Comparison of ENCODE assay signal across 25 cellular contexts in genomic region chr5:67021031-67021430, GRCh38.
DNase-seq lines count a peak whose midpoint lies in the region; ATAC-seq and TF ChIP-seq lines count a peak whose summit lies in the region.
"Had no signal": no experiment of that assay in that cellular context is flagged by ENCODE, and none has a peak within 500 bp of the region (broad histone marks: within the 10 kb centered on the region; RNA-seq: fewer than 3 reads in every experiment).

No MANE protein-coding gene starts in this region.

- no peak overlapping the region for H4K8ac ChIP-seq in mesendoderm (ENCODE audit: low read depth, low read length)

- 83 to 93% (median 86%) methylated on average over 1 of the region's 1 CpG for WGBS in psoas muscle, 3 donors
- WGBS in mesendoderm (ENCODE audit: extremely low coverage, insufficient coverage, low lambda C conversion rate) = no CpG with 5 or more reads among the region's 1 CpG

- 0 out of 2 replicates have a peak, but pooled peaks cover 5% of the 10 kb centered on the region for H3K9me3 ChIP-seq in BLaER1
- no peaks in the 10 kb centered on the region for H3K9me3 ChIP-seq in RWPE2 (ENCODE audit: severe bottlenecking)
- no peaks in the 10 kb centered on the region for H3K9me3 ChIP-seq in psoas muscle
- H3K9me3 ChIP-seq: SJCRH30, spleen, tibial nerve had no signal

- TF ChIP-seq CTCF in RWPE2 (IDR thresholded peaks at IDR 0.05; ENCODE audit: poor library complexity, severe bottlenecking) (no peak), psoas muscle (IDR thresholded peaks at IDR 0.05) (no peak)

- no peak overlapping the region for H3K56ac ChIP-seq in mesendoderm (ENCODE audit: low read length)

- no peak overlapping the region for H3K4ac ChIP-seq in mesendoderm (ENCODE audit: low read depth, low read length)

- no peak overlapping the region for H2BK120ac ChIP-seq in mesendoderm (ENCODE audit: low read depth, low read length)

- no peak overlapping the region for H4K5ac ChIP-seq in mesendoderm (ENCODE audit: low read length)

- ATAC-seq in RWPE2 (ENCODE audit: low read depth) (peak; percentile 84), esophagus mucosa (peak; percentile 91), psoas muscle (peak; percentile 49 to 76 (median 63)), GM19324 (IDR thresholded peaks at IDR 0.05; ENCODE audit: low FRiP score, unreplicated experiment) (no peak), GM19455 (IDR thresholded peaks at IDR 0.05; ENCODE audit: unreplicated experiment) (no peak)
- ATAC-seq: effector memory CD8-positive, alpha-beta T cell; Panc1; T-cell had no signal

- H3K27ac ChIP-seq in BLaER1 (no peak overlapping the region), RWPE2 (ENCODE audit: poor library complexity, severe bottlenecking) (peak overlapping the region; percentile 75), psoas muscle (peak overlapping the region; percentile 62), mesendoderm (ENCODE audit: low read depth, low read length) (no peak overlapping the region)
- H3K27ac ChIP-seq: SJCRH30, spleen, tibial nerve had no signal

- H3K23ac ChIP-seq in mesendoderm (ENCODE audit: low read length) = no peak overlapping the region

- H3K4me1 ChIP-seq in BLaER1 (peaks cover 8% of the 10 kb centered on the region), RWPE2 (ENCODE audit: insufficient read depth, poor library complexity, severe bottlenecking) (peaks cover 38% of the 10 kb centered on the region), psoas muscle (peaks cover 51% of the 10 kb centered on the region), mesendoderm (ENCODE audit: control insufficient read depth, low read depth, low read length) (no peaks in the 10 kb centered on the region)

- H3K4me2 ChIP-seq in BLaER1 (peak overlapping the region; percentile 15; the same call in 1 of the 2 replicates), mesendoderm (ENCODE audit: low read length) (no peak overlapping the region)

- no peak overlapping the region for H2AK5ac ChIP-seq in mesendoderm (ENCODE audit: low read length)

- H3K27me3 ChIP-seq in BLaER1 (no peaks in the 10 kb centered on the region), RWPE2 (ENCODE audit: insufficient read depth, poor library complexity, severe bottlenecking) (no peaks in the 10 kb centered on the region), psoas muscle (ENCODE audit: insufficient read depth in 3 of 3, low read length in 2 of 3) (no peaks in the 10 kb centered on the region), mesendoderm (ENCODE audit: insufficient read depth, low read length, poor library complexity) (no peaks in the 10 kb centered on the region)
- H3K27me3 ChIP-seq: SJCRH30, spleen, tibial nerve had no signal

- intact Hi-C loops in psoas muscle (cut with DNase I) = no loop called here

- H3K36me3 ChIP-seq in BLaER1 (no peaks in the 10 kb centered on the region), RWPE2 (ENCODE audit: low read depth) (no peaks in the 10 kb centered on the region), psoas muscle (ENCODE audit: insufficient read depth in 1 of 2, low read depth in 1 of 2) (no peaks in the 10 kb centered on the region), mesendoderm (ENCODE audit: control insufficient read depth, insufficient read depth, low read length) (no peaks in the 10 kb centered on the region)
- H3K36me3 ChIP-seq: SJCRH30, spleen, tibial nerve had no signal

- no peak overlapping the region for H2BK15ac ChIP-seq in mesendoderm (replicated peaks; ENCODE audit: low read depth)

- H3K79me1 ChIP-seq in mesendoderm (ENCODE audit: low read length) = no peaks in the 10 kb centered on the region

- H3K18ac ChIP-seq in mesendoderm (ENCODE audit: low read length) = no peak overlapping the region

- DNase-seq in RWPE2 (ENCODE audit: low spot score) (peak; percentile 88), psoas muscle (no peak), mesendoderm (no peak), inferior parietal cortex (ENCODE audit: extremely low spot score) (no peak)
- DNase-seq: ACHN; activated CD4-positive, alpha-beta T cell treated with anti-CD3 and anti-CD28 coated beads for 1 hour; activated CD8-positive, alpha-beta memory T cell treated with anti-CD3 and anti-CD28 coated beads, Interleukin-2, amount 10 ng/mL, durations not matched to agents 7 days and 5 days; activated naive CD8-positive, alpha-beta T cell treated with anti-CD3 and anti-CD28 coated beads for 36 hours; C1 segment of cervical spinal cord; effector memory CD8-positive, alpha-beta T cell; head of caudate nucleus; NCI-H2081 treated with DMSO at 0.1 percent for 48 hours; NCI-H446 treated with DMSO at 0.1 percent for 48 hours; NK-92 treated with Interleukin-12 subunit alpha and Interleukin-12 subunit beta, amount 100 ng/mL, for 24 hours; SJCRH30; spleen; stimulated activated CD4-positive, alpha-beta T cell treated with anti-CD3 and anti-CD28 coated beads, Interleukin-4, amount 100 ng/mL, for 1 hour; stimulated activated naive CD4-positive, alpha-beta T cell treated with Interleukin-2 at 50 U/mL for 16 hours; T-cell had no signal

- H3K9ac ChIP-seq in BLaER1 (no peak overlapping the region), mesendoderm (ENCODE audit: low read length) (no peak overlapping the region)

- H3K4me3 ChIP-seq in BLaER1 (no peak overlapping the region), RWPE2 (ENCODE audit: severe bottlenecking) (no peak overlapping the region), psoas muscle (no peak overlapping the region), mesendoderm (ENCODE audit: low read length) (no peak overlapping the region)
- H3K4me3 ChIP-seq: SJCRH30, spleen, tibial nerve had no signal

- H2BK5ac ChIP-seq in mesendoderm (ENCODE audit: low read length) = no peak overlapping the region

- H3K79me2 ChIP-seq in mesendoderm (ENCODE audit: control insufficient read depth, insufficient read depth, low read length) = no peaks in the 10 kb centered on the region

- H4K20me1 ChIP-seq in BLaER1 = no peaks in the 10 kb centered on the region

Comparison
In these comparisons a context has a peak if more than half of its experiments do, and no peak if none do; other contexts are left out.
1. H3K27ac ChIP-seq: peak in RWPE2 (single experiment) and psoas muscle (single experiment); none in BLaER1 (single experiment) and mesendoderm (single experiment).
2. ATAC-seq: peak in RWPE2 (single experiment), esophagus mucosa (single experiment) and psoas muscle (4 of 4); none in GM19324 (single experiment) and GM19455 (single experiment).